ENCODE assay signal across 20 cellular contexts in the genomic region with DNA sequence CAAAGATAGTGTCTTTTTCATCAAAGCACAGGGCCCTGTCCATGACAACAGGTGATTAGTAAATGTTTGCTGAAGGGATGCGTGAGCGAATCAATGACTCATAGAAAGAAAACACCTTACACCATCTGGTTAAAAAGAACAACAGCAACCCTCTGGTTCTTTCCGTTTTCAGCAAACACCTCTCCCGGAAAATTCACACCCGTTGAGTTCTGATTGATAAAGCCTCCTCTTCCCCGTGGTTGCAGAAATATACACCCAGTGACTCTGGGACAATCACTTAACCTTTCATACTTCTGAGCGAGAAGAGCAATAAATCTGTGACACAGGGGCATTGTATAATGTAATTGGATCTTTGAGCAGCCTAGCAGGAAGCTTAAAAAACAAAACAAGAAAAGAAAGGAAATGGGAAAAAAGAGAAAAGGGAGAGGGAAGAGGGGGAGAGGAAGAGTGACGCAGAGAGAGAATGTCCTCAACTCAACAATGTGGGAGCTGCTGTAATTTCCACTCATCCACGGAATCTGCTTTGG. TPM values are rescaled to one million over a fixed set of nuclear protein-coding genes. Genes with fewer than 3 reads are reported as not detected.
DNase-seq lines count a peak whose midpoint lies in the region; ATAC-seq and TF ChIP-seq lines count a peak whose summit lies in the region.
"Had no signal": no experiment of that assay in that cellular context is flagged by ENCODE, and none has a peak within 500 bp of the region (broad histone marks: within the 10 kb centered on the region; RNA-seq: fewer than 3 reads in every experiment).

No MANE protein-coding gene starts in this region.

- H3K27me3 Mint-ChIP-seq in T-cell, result no peaks in the 10 kb centered on the region
- H3K27me3 Mint-ChIP-seq: memory B cell; stimulated activated naive CD8-positive, alpha-beta T cell treated with anti-CD3 and anti-CD28 coated beads, Interleukin-15, amount 100 ng/mL, for 72 hours had no signal

- H3K27ac ChIP-seq in SJSA1, result peak overlapping the region; percentile 82
- peak overlapping the region; percentile 6 for H3K27ac ChIP-seq in smooth muscle cell (ENCODE audit: low read depth)
- H3K27ac ChIP-seq: 22Rv1, Peyer's patch had no signal

- H3K79me2 ChIP-seq in smooth muscle cell (ENCODE audit: low read depth), result no peaks in the 10 kb centered on the region

- 82% methylated on average over 9 of the region's 9 CpGs for WGBS in smooth muscle cell (ENCODE audit: low lambda C conversion rate)

- H3K4me3 Mint-ChIP-seq in T-cell, result no peak overlapping the region
- H3K4me3 Mint-ChIP-seq: memory B cell; stimulated activated naive CD8-positive, alpha-beta T cell treated with anti-CD3 and anti-CD28 coated beads, Interleukin-15, amount 100 ng/mL, for 72 hours had no signal

- no peak overlapping the region for H3K4me2 ChIP-seq in smooth muscle cell

- TF ChIP-seq CTCF in smooth muscle cell (IDR thresholded peaks at IDR 0.05; ENCODE audit: borderline replicate concordance, insufficient read depth, poor library complexity, severe bottlenecking), result no peak

- peaks cover 8% of the 10 kb centered on the region for H3F3A ChIP-seq in smooth muscle cell (ENCODE audit: low read depth)

- H3K36me3 ChIP-seq in SJSA1 (no peaks in the 10 kb centered on the region), smooth muscle cell (ENCODE audit: low read depth) (peaks cover 6% of the 10 kb centered on the region)
- H3K36me3 ChIP-seq: Peyer's patch had no signal

- no peaks in the 10 kb centered on the region for H3K4me1 Mint-ChIP-seq in T-cell
- H3K4me1 Mint-ChIP-seq: memory B cell; stimulated activated naive CD8-positive, alpha-beta T cell treated with anti-CD3 and anti-CD28 coated beads, Interleukin-15, amount 100 ng/mL, for 72 hours had no signal

- ATAC-seq in SK-N-SH treated with all-trans-retinoic acid at 6 μM for 48 hours, result no peak
- no peak for ATAC-seq in T-cell (replicated peaks in 1 of 4)
- ATAC-seq: stimulated activated naive CD8-positive, alpha-beta T cell treated with anti-CD3 and anti-CD28 coated beads, Interleukin-15, amount 100 ng/mL, for 72 hours had no signal

- CTCF ChIA-PET in T-cell (lab: Charles Lee), result no interaction called here

- H3K9me3 ChIP-seq in SJSA1 (replicated peaks), result no peaks in the 10 kb centered on the region
- H3K9me3 ChIP-seq in smooth muscle cell (replicated peaks; ENCODE audit: low read depth), result no peaks in the 10 kb centered on the region
- H3K9me3 ChIP-seq: Peyer's patch had no signal

- peaks cover 33% of the 10 kb centered on the region for H3K4me1 ChIP-seq in SJSA1 (replicated peaks)
- H3K4me1 ChIP-seq in smooth muscle cell (ENCODE audit: low read depth), result peaks cover 23% of the 10 kb centered on the region
- H3K4me1 ChIP-seq: Peyer's patch had no signal

- H3K4me3 ChIP-seq in SJSA1 (no peak overlapping the region), smooth muscle cell (no peak overlapping the region)
- H3K4me3 ChIP-seq: Peyer's patch had no signal

- no peaks in the 10 kb centered on the region for H4K20me1 ChIP-seq in smooth muscle cell (ENCODE audit: low read depth)

- H3K9ac ChIP-seq in smooth muscle cell (ENCODE audit: low read depth), result no peak overlapping the region

- no peaks in the 10 kb centered on the region for H3K27me3 ChIP-seq in SJSA1 (replicated peaks)
- H3K27me3 ChIP-seq in smooth muscle cell (ENCODE audit: low read depth), result no peaks in the 10 kb centered on the region
- H3K27me3 ChIP-seq: Peyer's patch had no signal

- H3K27ac Mint-ChIP-seq in T-cell, result no peak overlapping the region
- H3K27ac Mint-ChIP-seq: memory B cell; stimulated activated naive CD8-positive, alpha-beta T cell treated with anti-CD3 and anti-CD28 coated beads, Interleukin-15, amount 100 ng/mL, for 72 hours had no signal

- no peaks in the 10 kb centered on the region for H3K9me3 Mint-ChIP-seq in T-cell
- H3K9me3 Mint-ChIP-seq: memory B cell had no signal

- H3K36me3 Mint-ChIP-seq in T-cell, result no peaks in the 10 kb centered on the region
- H3K36me3 Mint-ChIP-seq: memory B cell had no signal

- H2AFZ ChIP-seq in smooth muscle cell (ENCODE audit: low read depth), result no peak overlapping the region

- POLR2A ChIA-PET in T-cell (lab: Charles Lee), result interaction anchor here in 1 of 2 donors (0.6 kb wide), 1 partner anchor 1336 kb away, joined by 6 read pairs; no protein-coding TSS in a partner anchor

- DNase-seq in DMS153 (lab: John Stamatoyannopoulos, UW) (peak; percentile 8), DMS153 treated with DMSO at 0.1 percent for 48 hours (lab: John Stamatoyannopoulos, UW; ENCODE audit: unreplicated experiment) (no peak), SJSA1 (ENCODE audit: low read depth in 1 of 2, low spot score in 2 of 2) (no peak), left kidney (ENCODE audit: low read depth, low spot score) (peak; percentile 86), smooth muscle cell (lab: John Stamatoyannopoulos, UW; ENCODE audit: unreplicated experiment) (no peak), T-cell (no peak)
- DNase-seq in effector CD4-positive, alpha-beta T cell, result no peak
- DNase-seq: activated effector memory CD4-positive, alpha-beta T cell treated with anti-CD3 and anti-CD28 coated beads, Interleukin-2, amount 50 U/mL, for 16 hours; anterior cingulate cortex; C1 segment of cervical spinal cord; cortex of kidney; KG1; NCI-H1105; NCI-H524; nucleus accumbens; Peyer's patch; stimulated activated naive CD8-positive, alpha-beta T cell treated with anti-CD3 and anti-CD28 coated beads, Interleukin-15, amount 100 ng/mL, for 72 hours had no signal

TF ChIP-seq in SK-N-SH treated with all-trans-retinoic acid at 6 μM for 48 hours, 23 proteins besides CTCF, POLR2A, EP300 and RAD21 (continues in another document):
- no peak for TF ChIP-seq ESRRG (CRISPR knock-in tag; IDR thresholded peaks at IDR 0.05)
- TF ChIP-seq ARNTL (CRISPR knock-in tag; IDR thresholded peaks at IDR 0.05; ENCODE audit: borderline replicate concordance, low read depth), result no peak
- TF ChIP-seq, protein P1, sequence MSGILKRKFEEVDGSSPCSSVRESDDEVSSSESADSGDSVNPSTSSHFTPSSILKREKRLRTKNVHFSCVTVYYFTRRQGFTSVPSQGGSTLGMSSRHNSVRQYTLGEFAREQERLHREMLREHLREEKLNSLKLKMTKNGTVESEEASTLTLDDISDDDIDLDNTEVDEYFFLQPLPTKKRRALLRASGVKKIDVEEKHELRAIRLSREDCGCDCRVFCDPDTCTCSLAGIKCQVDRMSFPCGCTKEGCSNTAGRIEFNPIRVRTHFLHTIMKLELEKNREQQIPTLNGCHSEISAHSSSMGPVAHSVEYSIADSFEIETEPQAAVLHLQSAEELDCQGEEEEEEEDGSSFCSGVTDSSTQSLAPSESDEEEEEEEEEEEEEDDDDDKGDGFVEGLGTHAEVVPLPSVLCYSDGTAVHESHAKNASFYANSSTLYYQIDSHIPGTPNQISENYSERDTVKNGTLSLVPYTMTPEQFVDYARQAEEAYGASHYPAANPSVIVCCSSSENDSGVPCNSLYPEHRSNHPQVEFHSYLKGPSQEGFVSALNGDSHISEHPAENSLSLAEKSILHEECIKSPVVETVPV (CRISPR knock-in tag; IDR thresholded peaks at IDR 0.05), result no peak
- TF ChIP-seq, protein P2, sequence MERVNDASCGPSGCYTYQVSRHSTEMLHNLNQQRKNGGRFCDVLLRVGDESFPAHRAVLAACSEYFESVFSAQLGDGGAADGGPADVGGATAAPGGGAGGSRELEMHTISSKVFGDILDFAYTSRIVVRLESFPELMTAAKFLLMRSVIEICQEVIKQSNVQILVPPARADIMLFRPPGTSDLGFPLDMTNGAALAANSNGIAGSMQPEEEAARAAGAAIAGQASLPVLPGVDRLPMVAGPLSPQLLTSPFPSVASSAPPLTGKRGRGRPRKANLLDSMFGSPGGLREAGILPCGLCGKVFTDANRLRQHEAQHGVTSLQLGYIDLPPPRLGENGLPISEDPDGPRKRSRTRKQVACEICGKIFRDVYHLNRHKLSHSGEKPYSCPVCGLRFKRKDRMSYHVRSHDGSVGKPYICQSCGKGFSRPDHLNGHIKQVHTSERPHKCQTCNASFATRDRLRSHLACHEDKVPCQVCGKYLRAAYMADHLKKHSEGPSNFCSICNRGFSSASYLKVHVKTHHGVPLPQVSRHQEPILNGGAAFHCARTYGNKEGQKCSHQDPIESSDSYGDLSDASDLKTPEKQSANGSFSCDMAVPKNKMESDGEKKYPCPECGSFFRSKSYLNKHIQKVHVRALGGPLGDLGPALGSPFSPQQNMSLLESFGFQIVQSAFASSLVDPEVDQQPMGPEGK (CRISPR knock-in tag; IDR thresholded peaks at IDR 0.05; ENCODE audit: borderline replicate concordance), result no peak
- no peak for TF ChIP-seq ZFP30 (CRISPR knock-in tag; IDR thresholded peaks at IDR 0.05)
- no peak for TF ChIP-seq ZNF8 (CRISPR knock-in tag; IDR thresholded peaks at IDR 0.05)
- TF ChIP-seq ZNF70 (CRISPR knock-in tag; IDR thresholded peaks at IDR 0.05), result no peak
- no peak for TF ChIP-seq ZC3H10 (CRISPR knock-in tag; IDR thresholded peaks at IDR 0.05)
- TF ChIP-seq, protein P3, sequence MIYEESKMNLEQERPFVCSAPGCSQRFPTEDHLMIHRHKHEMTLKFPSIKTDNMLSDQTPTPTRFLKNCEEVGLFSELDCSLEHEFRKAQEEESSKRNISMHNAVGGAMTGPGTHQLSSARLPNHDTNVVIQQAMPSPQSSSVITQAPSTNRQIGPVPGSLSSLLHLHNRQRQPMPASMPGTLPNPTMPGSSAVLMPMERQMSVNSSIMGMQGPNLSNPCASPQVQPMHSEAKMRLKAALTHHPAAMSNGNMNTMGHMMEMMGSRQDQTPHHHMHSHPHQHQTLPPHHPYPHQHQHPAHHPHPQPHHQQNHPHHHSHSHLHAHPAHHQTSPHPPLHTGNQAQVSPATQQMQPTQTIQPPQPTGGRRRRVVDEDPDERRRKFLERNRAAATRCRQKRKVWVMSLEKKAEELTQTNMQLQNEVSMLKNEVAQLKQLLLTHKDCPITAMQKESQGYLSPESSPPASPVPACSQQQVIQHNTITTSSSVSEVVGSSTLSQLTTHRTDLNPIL (CRISPR knock-in tag; IDR thresholded peaks at IDR 0.05; ENCODE audit: low read depth), result no peak
- no peak for TF ChIP-seq BACH2 (CRISPR knock-in tag; IDR thresholded peaks at IDR 0.05; ENCODE audit: borderline replicate concordance)

RNA-seq across cellular contexts. Expression of a gene that starts 37.6 kb away (rescaled TPM):
- 4.0 and 5.6 TPM in 2 replicates for total RNA-seq in SJSA1 (2014; rRNA removed; shearing (Covaris generic))
- total RNA-seq in smooth muscle cell (66.6 and 68.0 TPM in 2 replicates), T-cell (under 1 TPM in 2 of 5 donors, not detected in 3; 0.09 to 0.10 TPM)
- polyA plus RNA-seq in smooth muscle cell, result 18.7 and 19.9 TPM in 2 replicates

Comparison
In these comparisons a context has a peak if more than half of its experiments do, and no peak if none do; other contexts are left out.
1. DNase-seq: peak in DMS153 (single experiment) and left kidney (single experiment); none in DMS153 treated with DMSO at 0.1 percent for 48 hours (single experiment), SJSA1 (0 of 2), smooth muscle cell (single experiment), T-cell (0 of 34) and effector CD4-positive, alpha-beta T cell (single experiment).
2. RNA of a gene that starts 37.6 kb away (total RNA-seq): 66.6 to 68.0 TPM in smooth muscle cell; 4.0 to 5.6 TPM in SJSA1 and 0.09 to 0.10 TPM in T-cell; every median in the first group is over 10 times any median in the second.